In the genomic region with DNA sequence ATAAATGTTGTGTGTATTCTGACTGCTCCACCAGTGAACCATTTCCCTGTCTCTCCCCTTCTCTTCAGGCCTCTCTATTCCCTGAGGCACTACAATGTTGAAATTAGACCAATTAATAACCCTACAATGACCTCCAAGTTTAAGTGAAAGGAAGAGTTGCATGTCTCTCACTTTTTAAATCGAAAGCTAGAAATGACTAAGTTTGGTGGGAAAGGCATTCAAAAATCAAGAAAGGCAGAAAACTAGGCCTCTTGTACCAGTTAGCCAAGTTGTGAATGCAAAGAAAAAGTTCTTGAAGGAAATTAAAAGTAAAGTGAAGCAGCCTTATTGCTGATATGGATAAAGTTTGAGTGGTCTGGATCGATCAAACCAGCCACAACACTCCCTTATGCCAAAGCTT, we compare ENCODE assay signal across 29 cellular contexts.
"Had no signal": no experiment of that assay in that cellular context is flagged by ENCODE, and none has a peak within 500 bp of the region (broad histone marks: within the 10 kb centered on the region; RNA-seq: fewer than 3 reads in every experiment).

No MANE protein-coding gene starts in this region.

- H3K9me3 ChIP-seq: MG63, Peyer's patch, SJSA1, SK-N-SH had no signal

- H3K4me1 Mint-ChIP-seq: activated CD4-positive, alpha-beta T cell treated with anti-CD3 and anti-CD28 coated beads, Interleukin-2, amount 10 ng/mL, durations not matched to agents 24 days and 14 days; activated naive CD8-positive, alpha-beta T cell treated with anti-CD3 and anti-CD28 coated beads for 36 hours; activated T-helper 17 cell treated with anti-CD3 and anti-CD28 coated beads, Interleukin-2, amount 50 U/mL, for 72 hours had no signal

- H3K4me3 Mint-ChIP-seq: activated CD4-positive, alpha-beta T cell treated with anti-CD3 and anti-CD28 coated beads, Interleukin-2, amount 10 ng/mL, durations not matched to agents 24 days and 14 days; activated CD8-positive, alpha-beta T cell treated with anti-CD3 and anti-CD28 coated beads for 36 hours; activated naive CD8-positive, alpha-beta T cell treated with anti-CD3 and anti-CD28 coated beads for 36 hours; activated T-cell treated with anti-CD3 and anti-CD28 coated beads, Interleukin-2, amount 50 U/mL, for 72 hours; activated T-helper 17 cell treated with anti-CD3 and anti-CD28 coated beads, Interleukin-2, amount 50 U/mL, for 72 hours; T-helper 1 cell treated with Interleukin-12 subunit alpha and Interleukin-12 subunit beta and Interleukin-4 antibody, amounts not matched to agents 30 μg/mL and 1 μg/mL, for 36 hours; T-helper 2 cell treated with Interferon-gamma antibody and Interleukin-4, amounts not matched to agents 5 μg/mL and 100 μg/mL, for 36 hours had no signal

- H3K9me3 Mint-ChIP-seq: activated CD8-positive, alpha-beta T cell treated with anti-CD3 and anti-CD28 coated beads for 36 hours; activated naive CD8-positive, alpha-beta T cell treated with anti-CD3 and anti-CD28 coated beads for 36 hours; T-helper 1 cell treated with Interleukin-12 subunit alpha and Interleukin-12 subunit beta and Interleukin-4 antibody, amounts not matched to agents 30 μg/mL and 1 μg/mL, for 36 hours; T-helper 2 cell treated with Interferon-gamma antibody and Interleukin-4, amounts not matched to agents 5 μg/mL and 100 μg/mL, for 36 hours had no signal

- DNase-seq: activated CD4-positive, alpha-beta T cell treated with anti-CD3 and anti-CD28 coated beads, Interleukin-2, amount 10 ng/mL, durations not matched to agents 24 days and 14 days; activated CD4-positive, alpha-beta T cell treated with anti-CD3 and anti-CD28 coated beads, Interleukin-2, amount 50 U/mL, for 4 hours; activated CD8-positive, alpha-beta T cell treated with anti-CD3 and anti-CD28 coated beads for 36 hours; activated effector memory CD4-positive, alpha-beta T cell treated with anti-CD3 and anti-CD28 coated beads, Interleukin-2, amount 50 U/mL, for 16 hours; activated naive CD4-positive, alpha-beta T cell; activated naive CD4-positive, alpha-beta T cell treated with anti-CD3 and anti-CD28 coated beads, Interleukin-2, amount 50 U/mL, for 16 hours; activated naive CD8-positive, alpha-beta T cell treated with anti-CD3 and anti-CD28 coated beads for 36 hours; activated T-cell treated with anti-CD3 and anti-CD28 coated beads, Interleukin-2, amount 50 U/mL, for 1 hour; activated T-cell treated with anti-CD3 and anti-CD28 coated beads, Interleukin-2, amount 50 U/mL, for 72 hours; amniotic stem cell; aorta; brain microvascular endothelial cell; central memory CD4-positive, alpha-beta T cell; MG63; MV-4-11; NCI-H1092; NCI-H1436 treated with DMSO at 0.1 percent for 48 hours; NCI-H1694 treated with DMSO at 0.1 percent for 48 hours; NCI-H2029; NCI-H345; NCI-H524 treated with DMSO at 0.1 percent for 48 hours; Peyer's patch; RPMI8226; SHP77 treated with DMSO at 0.1 percent for 48 hours; SK-N-SH had no signal

- H3K27me3 ChIP-seq: brain microvascular endothelial cell, MG63, Peyer's patch had no signal

- H3K4me1 ChIP-seq: Peyer's patch, SJSA1 had no signal

- H3K27ac ChIP-seq: brain microvascular endothelial cell, Peyer's patch, SJSA1 had no signal

- H3K36me3 ChIP-seq: brain microvascular endothelial cell, MG63, Peyer's patch, SJSA1 had no signal

- ATAC-seq: activated CD8-positive, alpha-beta T cell treated with anti-CD3 and anti-CD28 coated beads for 36 hours; activated T-cell treated with anti-CD3 and anti-CD28 coated beads, Interleukin-2, amount 50 U/mL, for 72 hours; activated T-helper 17 cell treated with anti-CD3 and anti-CD28 coated beads, Interleukin-2, amount 50 U/mL, for 72 hours had no signal

- H3K27ac Mint-ChIP-seq: activated CD4-positive, alpha-beta T cell treated with anti-CD3 and anti-CD28 coated beads, Interleukin-2, amount 10 ng/mL, durations not matched to agents 24 days and 14 days; activated CD8-positive, alpha-beta T cell treated with anti-CD3 and anti-CD28 coated beads for 36 hours; activated naive CD8-positive, alpha-beta T cell treated with anti-CD3 and anti-CD28 coated beads for 36 hours; activated T-cell treated with anti-CD3 and anti-CD28 coated beads, Interleukin-2, amount 50 U/mL, for 72 hours; activated T-helper 17 cell treated with anti-CD3 and anti-CD28 coated beads, Interleukin-2, amount 50 U/mL, for 72 hours; T-helper 1 cell treated with Interleukin-12 subunit alpha and Interleukin-12 subunit beta and Interleukin-4 antibody, amounts not matched to agents 30 μg/mL and 1 μg/mL, for 36 hours; T-helper 2 cell treated with Interferon-gamma antibody and Interleukin-4, amounts not matched to agents 5 μg/mL and 100 μg/mL, for 36 hours had no signal

- H3K4me3 ChIP-seq: MG63, Peyer's patch, SJSA1 had no signal

- H3K36me3 Mint-ChIP-seq: activated naive CD8-positive, alpha-beta T cell treated with anti-CD3 and anti-CD28 coated beads for 36 hours had no signal
